8 cellular contexts compared by ENCODE assay signal in the genomic region with DNA sequence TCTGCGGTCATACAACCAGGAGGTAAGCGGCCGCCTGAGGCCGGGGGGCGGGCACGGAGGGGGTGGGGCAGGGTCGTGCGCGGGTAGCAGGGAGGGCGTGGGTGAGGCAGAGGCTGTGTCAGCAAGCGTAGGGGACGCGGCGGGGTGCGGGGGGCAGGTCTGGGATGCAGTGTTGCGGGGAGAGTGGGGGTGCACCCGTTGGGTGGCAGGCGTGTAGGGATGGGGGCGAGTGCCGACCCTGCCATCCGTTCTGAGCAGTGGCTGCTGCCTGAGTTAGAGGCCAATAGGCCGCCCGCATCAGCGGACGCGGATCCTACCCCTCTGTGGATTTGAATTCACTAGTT. TPM values are rescaled to one million over a fixed set of nuclear protein-coding genes. Genes with fewer than 3 reads are reported as not detected.
DNase-seq lines count a peak whose midpoint lies in the region; ATAC-seq and TF ChIP-seq lines count a peak whose summit lies in the region.

No MANE protein-coding gene starts in this region.

- H3K9me3 Mint-ChIP-seq in activated CD4-positive, alpha-beta T cell treated with anti-CD3 and anti-CD28 coated beads for 36 hours (ENCODE audit: low read depth) = no peaks in the 10 kb centered on the region
- H3K9me3 Mint-ChIP-seq in immature natural killer cell = no peaks in the 10 kb centered on the region

- H3K4me3 ChIP-seq in testis = peak overlapping the region; percentile 91 to 96

- intact Hi-C loops in activated CD4-positive, alpha-beta T cell treated with anti-CD3 and anti-CD28 coated beads for 36 hours (cut with DNase I, micrococcal nuclease) = loop anchor here (1.0 to 5.0 kb wide), 4 partner anchors 60 to 243 kb away; a partner anchor contains a TSS
- intact Hi-C loops in testis (cut with DNase I; ENCODE audit: low total_unique reads) = no loop called here

- peaks cover 24% of the 10 kb centered on the region for H3K4me1 ChIP-seq in testis

- H3K9me3 ChIP-seq in testis = no peaks in the 10 kb centered on the region

- DNase-seq in activated CD4-positive, alpha-beta T cell treated with anti-CD3 and anti-CD28 coated beads for 36 hours = no peak
- DNase-seq in activated CD4-positive, alpha-beta T cell treated with anti-CD3 and anti-CD28 coated beads, Interleukin-2, amount 50 U/mL, for 4 hours = no peak
- DNase-seq in immature natural killer cell (no peak), testis (peak; percentile 40), epidermal melanocyte (ENCODE audit: insufficient read length, low spot score) (no peak), NCI-H2196 treated with DMSO at 0.1 percent for 48 hours (lab: John Stamatoyannopoulos, UW; ENCODE audit: unreplicated experiment) (no peak)

- TF ChIP-seq POLR2A in testis (IDR thresholded peaks at IDR 0.05) = no peak

- no peak for TF ChIP-seq CTCF in testis (IDR thresholded peaks at IDR 0.05)

- H3K36me3 ChIP-seq in testis (ENCODE audit: low read depth, missing control alignments) = no peaks in the 10 kb centered on the region

- CTCF ChIA-PET in activated CD4-positive, alpha-beta T cell treated with anti-CD3 and anti-CD28 coated beads for 36 hours (lab: Charles Lee) = interaction anchor here (0.5 to 2.1 kb wide), 7 partner anchors 26 to 557 kb away, joined by 3 to 7 read pairs (median 3); no protein-coding TSS in a partner anchor

- H3K27ac ChIP-seq in adipose tissue (ENCODE audit: low read depth, low read length) = peak overlapping the region; percentile 81
- peak overlapping the region; percentile 90 to 96 for H3K27ac ChIP-seq in testis

- H3K36me3 Mint-ChIP-seq in activated CD4-positive, alpha-beta T cell treated with anti-CD3 and anti-CD28 coated beads for 36 hours (ENCODE audit: low read depth) = peaks cover 66% of the 10 kb centered on the region
- peaks cover 3 to 17% (median 7%) of the 10 kb centered on the region in 3 donors for H3K36me3 Mint-ChIP-seq in immature natural killer cell

- H3K4me1 Mint-ChIP-seq in activated CD4-positive, alpha-beta T cell treated with anti-CD3 and anti-CD28 coated beads for 36 hours = peaks cover 41% of the 10 kb centered on the region
- peaks cover 35 to 47% of the 10 kb centered on the region in 2 donors for H3K4me1 Mint-ChIP-seq in immature natural killer cell

- 0% methylated on average over 26 of the region's 26 CpGs for WGBS in adipose tissue, 3 donors
- WGBS in testis, 2 donors = 0 to 2% methylated on average over 12 to 26 of the region's 26 CpGs

- no peaks in the 10 kb centered on the region for H3K27me3 Mint-ChIP-seq in activated CD4-positive, alpha-beta T cell treated with anti-CD3 and anti-CD28 coated beads for 36 hours
- peaks cover 17 to 27% (median 21%) of the 10 kb centered on the region in 3 donors for H3K27me3 Mint-ChIP-seq in immature natural killer cell (ENCODE audit: low read depth in 3 of 3)

- H3K4me3 Mint-ChIP-seq in activated CD4-positive, alpha-beta T cell treated with anti-CD3 and anti-CD28 coated beads for 36 hours = peak overlapping the region; percentile 94
- H3K4me3 Mint-ChIP-seq in immature natural killer cell = peak overlapping the region; percentile 93 to 99 (median 94)

- POLR2A ChIA-PET in activated CD4-positive, alpha-beta T cell treated with anti-CD3 and anti-CD28 coated beads for 36 hours (lab: Charles Lee) = interaction anchor here (1.4 kb wide), 1 partner anchor 26 kb away, joined by 4 read pairs; no protein-coding TSS in a partner anchor

- no peak for ATAC-seq in activated CD4-positive, alpha-beta T cell treated with anti-CD3 and anti-CD28 coated beads for 36 hours
- no peak for ATAC-seq in HG03175 (IDR thresholded peaks at IDR 0.05; ENCODE audit: unreplicated experiment)

- H3K27ac Mint-ChIP-seq in activated CD4-positive, alpha-beta T cell treated with anti-CD3 and anti-CD28 coated beads for 36 hours = peak overlapping the region; percentile 85
- peak overlapping the region; percentile 77 to 100 (median 95) for H3K27ac Mint-ChIP-seq in immature natural killer cell

- H3K27me3 ChIP-seq in testis = no peaks in the 10 kb centered on the region

RNA-seq across cellular contexts. Expression of a gene that starts 1.4 kb away (rescaled TPM):
- 100 to 1,000 TPM; 104 to 124 TPM for total RNA-seq in activated CD4-positive, alpha-beta T cell treated with anti-CD3 and anti-CD28 coated beads for 36 hours
- polyA plus RNA-seq in adipose tissue (10 to 100 TPM; 37.9 to 55.3 (median 48.1) TPM), immature natural killer cell (100 to 1,000 TPM in 2 of 3 donors, 10 to 100 TPM in 1; 91.0 to 132 (median 106) TPM), testis (ENCODE audit: insufficient read depth, low read depth, low replicate concordance) (132 TPM)
- 100 to 1,000 TPM; 104 to 108 TPM for total RNA-seq in testis

RNA-seq across cellular contexts. Expression of a gene that starts 1.7 kb away (rescaled TPM):
- 10 to 100 TPM; 45.5 to 49.4 TPM for total RNA-seq in activated CD4-positive, alpha-beta T cell treated with anti-CD3 and anti-CD28 coated beads for 36 hours
- polyA plus RNA-seq in adipose tissue (10 to 100 TPM; 28.1 to 49.1 (median 29.9) TPM), immature natural killer cell (10 to 100 TPM; 12.1 to 39.5 (median 24.6) TPM), testis (ENCODE audit: insufficient read depth, low read depth, low replicate concordance) (79.9 TPM)
- 10 to 100 TPM; 43.7 to 47.5 TPM for total RNA-seq in testis

RNA-seq across cellular contexts. Expression of a gene that starts 16.0 kb away (rescaled TPM):
- not detected for total RNA-seq in activated CD4-positive, alpha-beta T cell treated with anti-CD3 and anti-CD28 coated beads for 36 hours
- polyA plus RNA-seq in adipose tissue (under 1 TPM in 1 of 3 donors, not detected in 2; 0.40 TPM), immature natural killer cell (not detected), testis (ENCODE audit: insufficient read depth, low read depth, low replicate concordance) (not detected)
- not detected for total RNA-seq in testis

RNA-seq across cellular contexts. Expression of a gene that starts 27.3 kb away (rescaled TPM):
- 10 to 100 TPM; 19.6 to 23.3 TPM for total RNA-seq in activated CD4-positive, alpha-beta T cell treated with anti-CD3 and anti-CD28 coated beads for 36 hours
- polyA plus RNA-seq in adipose tissue (10 to 100 TPM; 15.8 to 18.8 (median 17.7) TPM), immature natural killer cell (10 to 100 TPM in 1 of 3 donors, 1 to 10 TPM in 2; 6.7 to 11.1 (median 7.4) TPM), testis (ENCODE audit: insufficient read depth, low read depth, low replicate concordance) (57.0 TPM)
- total RNA-seq in testis = 10 to 100 TPM; 31.7 to 43.6 TPM

RNA-seq across cellular contexts. Expression of a gene that starts 27.9 kb away (rescaled TPM):
- 100 to 1,000 TPM; 134 to 212 TPM for total RNA-seq in activated CD4-positive, alpha-beta T cell treated with anti-CD3 and anti-CD28 coated beads for 36 hours
- 100 to 1,000 TPM in 1 of 3 donors, 10 to 100 TPM in 2; 65.7 to 121 (median 98.5) TPM for polyA plus RNA-seq in adipose tissue
- 100 to 1,000 TPM; 257 to 353 (median 345) TPM for polyA plus RNA-seq in immature natural killer cell
- 100 to 1,000 TPM; 128 to 180 TPM for total RNA-seq in testis
- polyA plus RNA-seq in testis (ENCODE audit: insufficient read depth, low read depth, low replicate concordance) = 133 TPM
